Comparison of ENCODE assay signal across 18 cellular contexts in genomic region chr9:6884960-6885359, GRCh38.
"Had no signal": no experiment of that assay in that cellular context is flagged by ENCODE, and none has a peak within 500 bp of the region (broad histone marks: within the 10 kb centered on the region; RNA-seq: fewer than 3 reads in every experiment).

No MANE protein-coding gene starts in this region.

- H3K27me3 ChIP-seq: heart left ventricle, sigmoid colon, stomach, transverse colon had no signal

- H3K27me3 Mint-ChIP-seq: naive thymus-derived CD4-positive, alpha-beta T cell had no signal

- H3K27ac ChIP-seq: heart left ventricle, sigmoid colon, skin epidermis, stomach, thoracic aorta, transverse colon had no signal

- H3K9me3 Mint-ChIP-seq: endodermal cell; naive thymus-derived CD4-positive, alpha-beta T cell; neural crest cell had no signal

- H3K27ac Mint-ChIP-seq: endodermal cell; naive thymus-derived CD4-positive, alpha-beta T cell had no signal

- H3K36me3 ChIP-seq: thoracic aorta, transverse colon had no signal

- DNase-seq: dermis blood vessel endothelial cell; endodermal cell; foreskin melanocyte; heart left ventricle; hippocampal formation; kidney glomerular epithelial cell; mesendoderm; naive thymus-derived CD4-positive, alpha-beta T cell; posterior cingulate gyrus; sigmoid colon; stimulated activated CD4-positive, alpha-beta T cell treated with anti-CD3 and anti-CD28 coated beads, Interleukin-12 subunit alpha, Interleukin-12 subunit beta, amount 100 ng/mL, for 4 hours; stimulated activated naive CD4-positive, alpha-beta T cell; stomach; substantia nigra; transverse colon had no signal

- H3K9me3 ChIP-seq: heart left ventricle, sigmoid colon, stomach, thoracic aorta, transverse colon had no signal

- H3K4me1 ChIP-seq: transverse colon had no signal

- H3K4me3 Mint-ChIP-seq: endodermal cell; naive thymus-derived CD4-positive, alpha-beta T cell; neural crest cell had no signal

- H3K4me3 ChIP-seq: heart left ventricle, sigmoid colon, skin epidermis, stomach, thoracic aorta, transverse colon had no signal

- ATAC-seq: heart left ventricle; naive thymus-derived CD4-positive, alpha-beta T cell had no signal
